1 cellular context compared by ENCODE assay signal in the genomic region with DNA sequence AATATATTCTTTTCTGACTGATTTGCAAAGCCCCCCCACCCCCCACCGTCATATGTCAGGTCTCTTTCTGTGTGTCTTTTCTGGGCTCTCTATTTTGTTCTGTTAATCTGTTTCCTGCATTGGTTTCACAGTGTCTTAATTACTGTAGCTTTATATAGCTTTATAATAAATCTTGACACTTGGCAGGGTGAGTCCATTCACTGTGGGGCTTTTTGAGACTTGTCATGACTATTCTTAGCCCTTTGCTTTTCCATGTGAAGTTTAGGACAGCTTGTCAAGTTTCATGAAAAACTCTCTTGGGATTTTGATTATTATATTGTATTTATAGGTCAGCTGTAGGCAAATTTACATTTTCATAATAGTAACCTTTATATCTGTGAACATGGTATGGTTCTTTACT.
TF ChIP-seq lines count a peak whose summit lies in the region.

No MANE protein-coding gene starts in this region.

TF ChIP-seq in IMR-90, 13 proteins besides CTCF, POLR2A, EP300 and RAD21:
- TF ChIP-seq CHD1 (IDR thresholded peaks at IDR 0.05; ENCODE audit: low read depth, low read length) (no peak), RFX5 (IDR thresholded peaks at IDR 0.05; ENCODE audit: low read depth, low read length) (no peak), BHLHE40 (IDR thresholded peaks at IDR 0.05; ENCODE audit: low read depth, low read length) (no peak), FOS (IDR thresholded peaks at IDR 0.05; ENCODE audit: low read depth, low read length) (no peak), SMC3 (IDR thresholded peaks at IDR 0.05; ENCODE audit: low read depth, low read length) (no peak), NFE2L2 (IDR thresholded peaks at IDR 0.05; ENCODE audit: low read depth, low read length) (no peak), CEBPB (IDR thresholded peaks at IDR 0.05; ENCODE audit: low read depth, low read length) (no peak), MXI1 (IDR thresholded peaks at IDR 0.05; ENCODE audit: borderline replicate concordance, low read depth, low read length) (no peak), RCOR1 (IDR thresholded peaks at IDR 0.05; ENCODE audit: insufficient replicate concordance, low read length) (no peak), MAFK (IDR thresholded peaks at IDR 0.05; ENCODE audit: low read depth, low read length) (no peak), MAZ (IDR thresholded peaks at IDR 0.05; ENCODE audit: borderline replicate concordance, low read depth, low read length) (no peak)
- TF ChIP-seq, protein P1, sequence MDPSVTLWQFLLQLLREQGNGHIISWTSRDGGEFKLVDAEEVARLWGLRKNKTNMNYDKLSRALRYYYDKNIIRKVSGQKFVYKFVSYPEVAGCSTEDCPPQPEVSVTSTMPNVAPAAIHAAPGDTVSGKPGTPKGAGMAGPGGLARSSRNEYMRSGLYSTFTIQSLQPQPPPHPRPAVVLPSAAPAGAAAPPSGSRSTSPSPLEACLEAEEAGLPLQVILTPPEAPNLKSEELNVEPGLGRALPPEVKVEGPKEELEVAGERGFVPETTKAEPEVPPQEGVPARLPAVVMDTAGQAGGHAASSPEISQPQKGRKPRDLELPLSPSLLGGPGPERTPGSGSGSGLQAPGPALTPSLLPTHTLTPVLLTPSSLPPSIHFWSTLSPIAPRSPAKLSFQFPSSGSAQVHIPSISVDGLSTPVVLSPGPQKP (IDR thresholded peaks at IDR 0.05; ENCODE audit: borderline replicate concordance, low read depth, low read length) = no peak
- TF ChIP-seq, protein P2, sequence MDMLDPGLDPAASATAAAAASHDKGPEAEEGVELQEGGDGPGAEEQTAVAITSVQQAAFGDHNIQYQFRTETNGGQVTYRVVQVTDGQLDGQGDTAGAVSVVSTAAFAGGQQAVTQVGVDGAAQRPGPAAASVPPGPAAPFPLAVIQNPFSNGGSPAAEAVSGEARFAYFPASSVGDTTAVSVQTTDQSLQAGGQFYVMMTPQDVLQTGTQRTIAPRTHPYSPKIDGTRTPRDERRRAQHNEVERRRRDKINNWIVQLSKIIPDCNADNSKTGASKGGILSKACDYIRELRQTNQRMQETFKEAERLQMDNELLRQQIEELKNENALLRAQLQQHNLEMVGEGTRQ (IDR thresholded peaks at IDR 0.05; ENCODE audit: low read depth, low read length) = no peak
